8 cellular contexts compared by ENCODE assay signal in the genomic region with DNA sequence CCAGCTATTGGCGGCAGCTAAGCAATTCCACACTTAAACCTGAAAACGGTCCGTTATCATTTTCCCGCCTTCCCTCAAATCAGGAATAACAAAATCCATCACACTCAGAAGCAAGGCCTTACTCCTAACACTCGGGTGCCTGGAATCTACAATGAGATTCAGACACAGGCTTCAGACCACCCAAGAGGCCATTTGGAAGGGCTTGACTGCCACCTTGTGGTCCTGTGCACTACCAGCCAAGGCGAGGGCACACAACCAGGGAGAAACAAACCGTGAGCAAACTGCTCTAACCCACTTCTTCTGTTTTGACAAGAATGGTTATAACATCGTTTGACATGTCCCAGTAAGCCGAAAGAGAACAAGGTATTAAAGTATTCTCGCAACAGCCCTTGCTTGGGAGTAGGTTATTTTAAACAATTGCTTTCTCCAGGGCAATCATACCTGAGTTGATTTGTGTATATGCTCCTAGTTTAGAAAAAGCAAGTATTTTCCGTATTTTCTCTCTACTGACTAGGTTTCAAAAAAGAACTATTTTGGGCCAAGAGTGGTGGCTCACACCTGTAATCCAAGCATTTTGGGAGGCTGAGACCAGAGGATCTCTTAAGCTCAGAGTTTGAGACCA. TPM values are rescaled to one million over a fixed set of nuclear protein-coding genes. Genes with fewer than 3 reads are reported as not detected.
DNase-seq lines count a peak whose midpoint lies in the region; ATAC-seq, FAIRE-seq and TF ChIP-seq lines count a peak whose summit lies in the region.

No MANE protein-coding gene starts in this region.

- intact Hi-C loops in Caco-2 (cut with micrococcal nuclease; ENCODE audit: unreplicated experiment): loop anchor here (1.0 kb wide), 2 partner anchors 79 to 94 kb away; no protein-coding TSS in a partner anchor

- BruUV-seq in Caco-2 (replicated peaks; lab: Mats Ljungman, UMichigan): no TSS peak

- no peaks in the 10 kb centered on the region for H3K79me2 ChIP-seq in astrocyte (ENCODE audit: insufficient read depth, low read length)

- no peak overlapping the region for H3K27ac Mint-ChIP-seq in Caco-2 (ENCODE audit: unreplicated experiment)
- H3K27ac Mint-ChIP-seq in astrocyte (ENCODE audit: unreplicated experiment): no peak overlapping the region

- peak; percentile 59 to 70 for DNase-seq in Caco-2
- DNase-seq in HT1080 (ENCODE audit: low read depth): peak; percentile 64
- DNase-seq in RCC 7860 (ENCODE audit: low spot score): peak; percentile 11
- peak; percentile 23 for DNase-seq in astrocyte (ENCODE audit: low read depth)
- DNase-seq in iPS-NIHi11 (ENCODE audit: low spot score): peak; percentile 80
- peak; percentile 12 to 31 for DNase-seq in stimulated activated CD4-positive, alpha-beta T cell treated with anti-CD3 and anti-CD28 coated beads, Interleukin-15, amount 100 ng/mL, for 48 hours (ENCODE audit: low read depth in 2 of 2)

- H3K27ac ChIP-seq in astrocyte (ENCODE audit: low read depth, low read length): no peak overlapping the region

- TF ChIP-seq CTCF in Caco-2 (IDR thresholded peaks at IDR 0.05; ENCODE audit: insufficient read depth in 1 of 2, low read depth in 1 of 2, low read length in 1 of 2, severe bottlenecking in 1 of 2, unreplicated experiment in 1 of 2): peak; percentile 71 to 86
- peak; percentile 74 for TF ChIP-seq CTCF in astrocyte (IDR thresholded peaks at IDR 0.05; ENCODE audit: insufficient read depth, low read depth, low read length)

- POLR2A ChIA-PET in Caco-2 (lab: Charles Lee): no interaction called here

- H3K4me3 Mint-ChIP-seq in Caco-2 (ENCODE audit: unreplicated experiment): no peak overlapping the region
- no peak overlapping the region for H3K4me3 Mint-ChIP-seq in astrocyte (ENCODE audit: unreplicated experiment)

- peak; percentile 86 for ATAC-seq in GM19372 (IDR thresholded peaks at IDR 0.05; ENCODE audit: low read depth, unreplicated experiment)
- ATAC-seq in HG02938 (IDR thresholded peaks at IDR 0.05; ENCODE audit: unreplicated experiment): no peak

- peaks cover 16% of the 10 kb centered on the region for H3K27me3 Mint-ChIP-seq in Caco-2 (ENCODE audit: insufficient read depth, unreplicated experiment)
- peaks cover 18% of the 10 kb centered on the region for H3K27me3 Mint-ChIP-seq in astrocyte (ENCODE audit: low read depth, unreplicated experiment)

- H3K9ac ChIP-seq in astrocyte (ENCODE audit: low read length): no peak overlapping the region

- H3K36me3 Mint-ChIP-seq in Caco-2 (ENCODE audit: insufficient read depth, unreplicated experiment) (no peaks in the 10 kb centered on the region), astrocyte (ENCODE audit: low read depth, unreplicated experiment) (peaks cover 4% of the 10 kb centered on the region)

- H3K4me1 Mint-ChIP-seq in Caco-2 (ENCODE audit: low read depth, unreplicated experiment): no peaks in the 10 kb centered on the region
- no peaks in the 10 kb centered on the region for H3K4me1 Mint-ChIP-seq in astrocyte (ENCODE audit: low read depth, unreplicated experiment)

- H3K27me3 ChIP-seq in Caco-2 (replicated peaks; ENCODE audit: control insufficient read depth, insufficient read depth, low read length) (no peaks in the 10 kb centered on the region), astrocyte (ENCODE audit: insufficient read depth, low read length) (no peaks in the 10 kb centered on the region)

- FAIRE-seq in RCC 7860 (lab: Jason Lieb, UNC) (no peak), astrocyte (lab: Jason Lieb, UNC) (peak; percentile 55)

- no peaks in the 10 kb centered on the region for H4K20me1 ChIP-seq in astrocyte (ENCODE audit: insufficient read depth, low read length)

- H3K36me3 ChIP-seq in Caco-2 (ENCODE audit: control insufficient read depth, insufficient read depth, low read length) (no peaks in the 10 kb centered on the region), astrocyte (ENCODE audit: insufficient read depth, low read length) (peaks cover 15% of the 10 kb centered on the region)

- H3K9me3 ChIP-seq in Caco-2 (no peaks in the 10 kb centered on the region), astrocyte (ENCODE audit: insufficient read depth, low read depth, low read length) (no peaks in the 10 kb centered on the region)

- H3K4me2 ChIP-seq in astrocyte (ENCODE audit: low read length): no peak overlapping the region

- CTCF ChIA-PET in Caco-2 (lab: Charles Lee): no interaction called here

- no peak overlapping the region for H2AFZ ChIP-seq in astrocyte (ENCODE audit: low read depth, low read length)

- no peak overlapping the region for H3K4me3 ChIP-seq in Caco-2 (ENCODE audit: low read depth, low read length)
- H3K4me3 ChIP-seq in astrocyte (ENCODE audit: insufficient read depth, low read depth, low read length): no peak overlapping the region

- no peaks in the 10 kb centered on the region for H3K4me1 ChIP-seq in Caco-2
- H3K4me1 ChIP-seq in astrocyte (ENCODE audit: insufficient read depth, low read length): no peaks in the 10 kb centered on the region

- H3K9me3 Mint-ChIP-seq in Caco-2 (ENCODE audit: unreplicated experiment) (no peaks in the 10 kb centered on the region), astrocyte (ENCODE audit: unreplicated experiment) (no peaks in the 10 kb centered on the region)

RNA-seq across cellular contexts. Expression of a gene that starts 40.1 kb away (rescaled TPM):
- total RNA-seq in Caco-2 (2022) (not detected in 2 replicates), astrocyte (not detected in 2 replicates)
- total RNA-seq in HT1080 (2014; rRNA removed; shearing (Covaris generic)): not detected in 2 replicates
- polyA plus RNA-seq in HT1080 (2015; cell fraction: cytosol; rRNA removed): not detected in 2 replicates
- not detected in 2 replicates for polyA plus RNA-seq in HT1080 (2015; cell fraction: nucleus; rRNA removed)

RNA-seq across cellular contexts. Expression of a gene that starts 41.0 kb away (rescaled TPM):
- total RNA-seq in Caco-2 (2022): 16.1 and 17.1 TPM in 2 replicates
- 27.1 and 31.9 TPM in 2 replicates for total RNA-seq in HT1080 (2014; rRNA removed; shearing (Covaris generic))
- polyA plus RNA-seq in HT1080 (2015; cell fraction: cytosol; rRNA removed): 22.2 and 26.2 TPM in 2 replicates
- polyA plus RNA-seq in HT1080 (2015; cell fraction: nucleus; rRNA removed): 49.7 and 54.3 TPM in 2 replicates
- 32.3 and 35.2 TPM in 2 replicates for total RNA-seq in astrocyte

Comparison
In these comparisons a context has a peak if more than half of its experiments do, and no peak if none do; other contexts are left out.
1. DNase-seq: peak in every context shown above with its lines; median percentile 80 in iPS-NIHi11; 64 in Caco-2; 64 in HT1080; 23 in astrocyte; 22 in stimulated activated CD4-positive, alpha-beta T cell treated with anti-CD3 and anti-CD28 coated beads, Interleukin-15, amount 100 ng/mL, for 48 hours; 11 in RCC 7860.